16 cellular contexts compared by ENCODE assay signal in genomic region chr13:99289674-99290337, GRCh38. TPM values are rescaled to one million over a fixed set of nuclear protein-coding genes. Genes with fewer than 3 reads are reported as not detected.
A peak's percentile ranks its signal among the peaks of the same experiment; 100 is the strongest.
DNase-seq lines count a peak whose midpoint lies in the region; ATAC-seq lines count a peak whose summit lies in the region.
"Had no signal": no experiment of that assay in that cellular context is flagged by ENCODE, and none has a peak within 500 bp of the region (broad histone marks: within the 10 kb centered on the region; RNA-seq: fewer than 3 reads in every experiment).

No MANE protein-coding gene starts in this region.

- no peak for DNase-seq in activated CD4-positive, CD25-positive, alpha-beta regulatory T cell treated with anti-CD3 and anti-CD28 coated beads, Interleukin-2, amount 50 U/mL, for 72 hours
- DNase-seq in activated CD4-positive, alpha-beta T cell treated with anti-CD3 and anti-CD28 coated beads, Interleukin-2, amount 50 U/mL, for 4 hours = peak; percentile 37 to 43
- peak; percentile 43 for DNase-seq in central memory CD4-positive, alpha-beta T cell
- peak; percentile 54 for DNase-seq in stimulated activated CD4-positive, alpha-beta T cell treated with anti-CD3 and anti-CD28 coated beads, Interleukin-4, amount 100 ng/mL, for 24 hours
- no peak for DNase-seq in ACHN
- no peak for DNase-seq in MG63
- DNase-seq in cerebellar cortex (ENCODE audit: low spot score) = no peak
- DNase-seq: NCI-H1417, NCI-H69, right lobe of liver had no signal

- no peaks in the 10 kb centered on the region for H3K9me3 ChIP-seq in MG63
- H3K9me3 ChIP-seq: esophagus muscularis mucosa, right lobe of liver, tibial nerve had no signal

- no peaks in the 10 kb centered on the region for H3K27me3 ChIP-seq in MG63
- H3K27me3 ChIP-seq: esophagus muscularis mucosa, hepatocyte, right lobe of liver, tibial nerve had no signal

- peak; percentile 51 to 63 for ATAC-seq in activated CD4-positive, CD25-positive, alpha-beta regulatory T cell treated with anti-CD3 and anti-CD28 coated beads, Interleukin-2, amount 50 U/mL, for 24 hours
- ATAC-seq: right lobe of liver had no signal

- H3K36me3 ChIP-seq in MG63 = no peaks in the 10 kb centered on the region; the same call in 1 of the 2 replicates
- H3K36me3 ChIP-seq: tibial nerve had no signal

- in situ Hi-C loops in ACHN (cut with HindIII; ENCODE audit: low pct_ligation_motif_present, low pct_unique_long_range_greater_than_20kb, low sequenced_read_pairs) = no loop called here

- H3K4me3 ChIP-seq in MG63 = no peak overlapping the region
- H3K4me3 ChIP-seq: esophagus muscularis mucosa, hepatocyte, right lobe of liver, tibial nerve had no signal

RNA-seq across cellular contexts. Expression of gene GPR183, which starts 17.4 kb away (rescaled TPM):
- total RNA-seq in MG63 (2014; rRNA removed; shearing (Covaris generic); ENCODE audit: low replicate concordance) = not detected in 2 replicates
- total RNA-seq: neural crest cell had no signal

RNA-seq across cellular contexts. Expression of gene GPR18, which starts 31.6 kb away (rescaled TPM):
- total RNA-seq in MG63 (2014; rRNA removed; shearing (Covaris generic); ENCODE audit: low replicate concordance) = not detected in 2 replicates
- total RNA-seq: cardiac septum, esophagus muscularis mucosa, hepatocyte, neural crest cell, tibial nerve had no signal

Comparison
In these comparisons a context has a peak if more than half of its experiments do, and no peak if none do; other contexts are left out.
1. DNase-seq: peak in activated CD4-positive, alpha-beta T cell treated with anti-CD3 and anti-CD28 coated beads, Interleukin-2, amount 50 U/mL, for 4 hours (2 of 2), central memory CD4-positive, alpha-beta T cell (single experiment) and stimulated activated CD4-positive, alpha-beta T cell treated with anti-CD3 and anti-CD28 coated beads, Interleukin-4, amount 100 ng/mL, for 24 hours (single experiment); none in activated CD4-positive, CD25-positive, alpha-beta regulatory T cell treated with anti-CD3 and anti-CD28 coated beads, Interleukin-2, amount 50 U/mL, for 72 hours (single experiment), ACHN (single experiment), MG63 (single experiment) and cerebellar cortex (single experiment).